17 cellular contexts compared by ENCODE assay signal in the genomic region with DNA sequence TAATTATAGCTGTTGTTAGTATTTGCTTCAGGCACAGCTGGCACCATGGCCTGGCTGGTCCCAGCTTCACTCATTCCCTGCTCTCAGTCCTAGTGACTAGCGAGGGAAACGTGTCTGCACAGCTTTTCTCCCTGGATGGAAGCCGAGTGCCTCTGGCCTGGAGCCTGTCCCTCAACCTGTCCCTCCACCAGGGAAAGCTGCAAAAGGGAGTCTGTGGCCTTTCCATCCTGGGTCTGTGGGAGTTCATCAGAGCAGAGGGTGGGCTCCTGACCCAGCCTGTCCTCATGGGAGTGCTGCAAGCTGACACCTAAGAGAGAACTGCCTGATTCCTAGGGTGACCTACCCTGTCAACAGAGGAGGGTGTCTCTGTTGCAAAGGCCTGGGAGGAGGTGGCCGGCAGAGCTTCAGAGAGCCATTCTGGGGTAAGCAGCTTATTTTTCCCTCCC.
DNase-seq lines count a peak whose midpoint lies in the region; ATAC-seq, FAIRE-seq and TF ChIP-seq lines count a peak whose summit lies in the region.
"Had no signal": no experiment of that assay in that cellular context is flagged by ENCODE, and none has a peak within 500 bp of the region (broad histone marks: within the 10 kb centered on the region; RNA-seq: fewer than 3 reads in every experiment).

No MANE protein-coding gene starts in this region.

- 80% methylated on average over 4 of the region's 4 CpGs for WGBS in SK-N-SH (ENCODE audit: low lambda C conversion rate)
- WGBS in H1 (ENCODE audit: extremely low coverage in 1 of 2, insufficient coverage in 1 of 2, insufficient read length in 1 of 2, insufficient replicate concordance in 2 of 2, low coverage in 1 of 2, low lambda C conversion rate in 2 of 2, missing lambda C conversion rate in 1 of 2), 2 experiments: 95% methylated on average over 4 of the region's 4 CpGs; no CpG with 5 or more reads in 1 of the 2 experiments

- H2AK5ac ChIP-seq in H1 (ENCODE audit: low read depth, low read length): no peak overlapping the region

- TF ChIP-seq POLR2A in H1 (IDR thresholded peaks at IDR 0.05; ENCODE audit: control extremely low read depth in 1 of 2, low read depth in 2 of 2, low read length in 2 of 2): no peak

- H3K27ac ChIP-seq in SK-N-SH (ENCODE audit: low read depth in 2 of 2, low read length in 1 of 2): peak overlapping the region in 1 of 2 experiments; percentile 48; a peak in 2 of 4 replicates
- no peak overlapping the region for H3K27ac ChIP-seq in H1 (ENCODE audit: low read depth, low read length)
- peak overlapping the region; percentile 76 for H3K27ac ChIP-seq in upper lobe of right lung
- H3K27ac ChIP-seq: A549 had no signal

- no peak overlapping the region for H3K4ac ChIP-seq in H1 (replicated peaks; ENCODE audit: insufficient read length, low read depth, low read length)

- H2BK12ac ChIP-seq in H1 (ENCODE audit: low read depth, low read length): no peak overlapping the region

- no peaks in the 10 kb centered on the region for H3K36me3 ChIP-seq in SK-N-SH (replicated peaks in 1 of 2; ENCODE audit: control insufficient read depth in 1 of 2, insufficient read depth in 2 of 2, low read length in 1 of 2)
- H3K36me3 ChIP-seq in H1 (ENCODE audit: control insufficient read depth in 2 of 4, insufficient read depth in 4 of 4, low read length in 3 of 4): no peaks in the 10 kb centered on the region
- no peaks in the 10 kb centered on the region for H3K36me3 ChIP-seq in upper lobe of right lung
- no peaks in the 10 kb centered on the region for H3K36me3 ChIP-seq in HAP-1 (replicated peaks)
- H3K36me3 ChIP-seq: Peyer's patch had no signal

- H3K9me3 ChIP-seq in SK-N-SH (no peaks in the 10 kb centered on the region), H1 (ENCODE audit: insufficient read depth in 2 of 2, low read depth in 1 of 2, low read length in 1 of 2) (no peaks in the 10 kb centered on the region), upper lobe of right lung (no peaks in the 10 kb centered on the region), HAP-1 (no peaks in the 10 kb centered on the region)
- H3K9me3 ChIP-seq: A549, Peyer's patch had no signal

- H2AFZ ChIP-seq in SK-N-SH (ENCODE audit: low read depth): no peak overlapping the region
- H2AFZ ChIP-seq in H1 (ENCODE audit: low read length): peak overlapping the region; percentile 64

- no peaks in the 10 kb centered on the region for H4K20me1 ChIP-seq in SK-N-SH (ENCODE audit: insufficient read depth)
- no peaks in the 10 kb centered on the region for H4K20me1 ChIP-seq in H1 (replicated peaks in 1 of 2; ENCODE audit: control insufficient read depth in 1 of 2, insufficient read depth in 2 of 2, low read length in 2 of 2)

- H3K23ac ChIP-seq in H1 (ENCODE audit: insufficient read length): no peak overlapping the region

- no peak overlapping the region for H2BK5ac ChIP-seq in H1 (ENCODE audit: low read depth, low read length)

- peaks cover 0 to 25% of the 10 kb centered on the region in 2 experiments; a peak in 1 of 4 replicates for H3K4me1 ChIP-seq in SK-N-SH (ENCODE audit: control insufficient read depth in 1 of 2, insufficient read depth in 2 of 2, low read depth in 1 of 2, low read length in 1 of 2)
- H3K4me1 ChIP-seq in H1 (replicated peaks in 1 of 4; ENCODE audit: control insufficient read depth in 3 of 4, insufficient read depth in 4 of 4, low read length in 3 of 4): no peaks in the 10 kb centered on the region
- peaks cover 9% of the 10 kb centered on the region for H3K4me1 ChIP-seq in upper lobe of right lung
- H3K4me1 ChIP-seq in HAP-1: no peaks in the 10 kb centered on the region
- H3K4me1 ChIP-seq: A549, Peyer's patch had no signal

- intact Hi-C loops in upper lobe of right lung (cut with DNase I): no loop called here

- no peak overlapping the region for H3K4me2 ChIP-seq in SK-N-SH
- no peak overlapping the region for H3K4me2 ChIP-seq in H1 (ENCODE audit: insufficient read depth in 1 of 2, low read depth in 2 of 2, low read length in 2 of 2)
- H3K4me2 ChIP-seq: A549 had no signal

- H3K79me2 ChIP-seq in SK-N-SH (ENCODE audit: insufficient read depth) (no peaks in the 10 kb centered on the region), H1 (ENCODE audit: control insufficient read depth in 1 of 2, insufficient read depth in 2 of 2, low read length in 2 of 2) (no peaks in the 10 kb centered on the region)

- ATAC-seq in SK-N-SH treated with all-trans-retinoic acid at 6 μM for 48 hours: no peak
- ATAC-seq in upper lobe of right lung: no peak
- ATAC-seq: A549; activated CD8-positive, alpha-beta T cell treated with anti-CD3 and anti-CD28 coated beads for 36 hours; naive thymus-derived CD4-positive, alpha-beta T cell had no signal

- H4K5ac ChIP-seq in H1 (ENCODE audit: insufficient read length, low read depth, low read length): no peak overlapping the region

- H3K27me3 ChIP-seq in SK-N-SH (ENCODE audit: insufficient read depth): no peaks in the 10 kb centered on the region
- H3K27me3 ChIP-seq in H1 (replicated peaks in 1 of 4; ENCODE audit: control insufficient read depth in 3 of 4, extremely low read depth in 1 of 4, insufficient read depth in 3 of 4, low read length in 3 of 4): no peaks in the 10 kb centered on the region
- H3K27me3 ChIP-seq in upper lobe of right lung: no peaks in the 10 kb centered on the region
- no peaks in the 10 kb centered on the region for H3K27me3 ChIP-seq in HAP-1 (ENCODE audit: low read depth)
- H3K27me3 ChIP-seq: Peyer's patch had no signal

- H3K14ac ChIP-seq in H1 (ENCODE audit: insufficient read length): no peak overlapping the region

- no peaks in the 10 kb centered on the region for H3K79me1 ChIP-seq in H1 (ENCODE audit: low read depth, low read length)

- H2BK120ac ChIP-seq in H1 (replicated peaks; ENCODE audit: low read depth, low read length): no peak overlapping the region

- CTCF ChIA-PET in SK-N-SH (lab: Yijun Ruan, JAX): interaction anchor here (0.6 to 14.3 kb wide), 10 partner anchors 12 to 644 kb away, joined by 3 to 212 read pairs (median 3); no protein-coding TSS in a partner anchor
- CTCF ChIA-PET in H1 (lab: Charles Lee; ENCODE audit: partially characterized antibody): interaction anchor here (1.0 to 13.9 kb wide), 5 partner anchors 8 to 452 kb away, joined by 3 to 217 read pairs (median 3); no protein-coding TSS in a partner anchor

- TF ChIP-seq RAD21 in SK-N-SH (IDR thresholded peaks at IDR 0.05; ENCODE audit: low read length): peak; percentile 23; the same call in 1 of the 2 replicates
- no peak for TF ChIP-seq RAD21 in H1 (IDR thresholded peaks at IDR 0.05 in 1 of 2, conservative IDR thresholded peaks at IDR 0.05 in 1 of 2; ENCODE audit: low read depth in 2 of 2, low read length in 2 of 2)

- TF ChIP-seq CTCF in SK-N-SH (IDR thresholded peaks at IDR 0.05) (no peak), H1 (IDR thresholded peaks at IDR 0.05; ENCODE audit: control extremely low read depth in 1 of 3, insufficient read depth in 1 of 3, low read depth in 1 of 3, low read length in 3 of 3) (no peak), upper lobe of right lung (IDR thresholded peaks at IDR 0.05) (no peak)

- H3K23me2 ChIP-seq in H1 (ENCODE audit: low read depth, low read length): no peaks in the 10 kb centered on the region

- POLR2A ChIA-PET in SK-N-SH (lab: Yijun Ruan, JAX) (interaction anchor here (0.7 kb wide), 1 partner anchor 459 kb away, joined by 4 read pairs; no protein-coding TSS in a partner anchor), H1 (lab: Charles Lee; ENCODE audit: partially characterized antibody) (no interaction called here)

- in situ Hi-C loops in HAP-1 (cut with MboI; ENCODE audit: low sequenced_read_pairs): no loop called here

- H4K8ac ChIP-seq in H1 (ENCODE audit: extremely low read depth, insufficient read depth, low read length): no peak overlapping the region

- no peak overlapping the region for H3K9ac ChIP-seq in SK-N-SH
- H3K9ac ChIP-seq in H1 (replicated peaks in 1 of 4; ENCODE audit: extremely low read depth in 1 of 4, low read depth in 3 of 4, low read length in 3 of 4): no peak overlapping the region

- no peaks in the 10 kb centered on the region for H3F3A ChIP-seq in SK-N-SH (replicated peaks; ENCODE audit: insufficient read depth)

- no peak for FAIRE-seq in H1 (lab: Jason Lieb, UNC)
- no peak for FAIRE-seq in frontal cortex (lab: Jason Lieb, UNC)
- FAIRE-seq: colon had no signal

- no peak overlapping the region for H3K4me3 ChIP-seq in SK-N-SH (ENCODE audit: low read depth in 2 of 2, low read length in 1 of 2)
- no peak overlapping the region for H3K4me3 ChIP-seq in H1 (ENCODE audit: extremely low read depth in 1 of 4, insufficient read depth in 2 of 4, low read depth in 3 of 4, low read length in 4 of 4)
- no peak overlapping the region for H3K4me3 ChIP-seq in upper lobe of right lung
- H3K4me3 ChIP-seq in HAP-1: no peak overlapping the region
- H3K4me3 ChIP-seq: A549, Peyer's patch, skin epidermis had no signal

- no peak overlapping the region for H2BK15ac ChIP-seq in H1 (ENCODE audit: low read length)

- DNase-seq in SK-N-SH: peak; percentile 64
- peak in 1 of 2 experiments; percentile 33 for DNase-seq in H1 (ENCODE audit: low read depth in 1 of 2, low spot score in 2 of 2)
- peak; percentile 4 for DNase-seq in mucosa of gallbladder (ENCODE audit: low spot score)
- no peak for DNase-seq in upper lobe of right lung
- no peak for DNase-seq in effector CD4-positive, alpha-beta T cell
- DNase-seq in HAP-1 (ENCODE audit: low spot score in 2 of 2): no peak
- no peak for DNase-seq in frontal cortex (ENCODE audit: low spot score in 2 of 2)
- DNase-seq: activated CD8-positive, alpha-beta T cell treated with anti-CD3 and anti-CD28 coated beads for 36 hours; Kasumi-1; NCI-H2171 treated with DMSO at 0.1 percent for 48 hours; Peyer's patch; T-helper 9 cell had no signal

- no peaks in the 10 kb centered on the region for H3K9me2 ChIP-seq in SK-N-SH

- H3K56ac ChIP-seq in H1 (replicated peaks; ENCODE audit: insufficient read length, low read depth, low read length): no peak overlapping the region

- no peak overlapping the region for H2BK20ac ChIP-seq in H1 (ENCODE audit: low read length)

- no peak for TF ChIP-seq EP300 in SK-N-SH (IDR thresholded peaks at IDR 0.05; ENCODE audit: borderline replicate concordance in 1 of 2, low read depth in 1 of 2, low read length in 1 of 2)
- TF ChIP-seq EP300 in H1 (IDR thresholded peaks at IDR 0.05; ENCODE audit: borderline replicate concordance in 1 of 2, low read depth in 2 of 2, low read length in 2 of 2): no peak

- H4K91ac ChIP-seq in H1 (replicated peaks; ENCODE audit: insufficient read length, low read length): no peak overlapping the region

- no peak overlapping the region for H3K18ac ChIP-seq in H1 (ENCODE audit: extremely low read depth, low read length)

TF ChIP-seq in SK-N-SH, 30 proteins besides CTCF, POLR2A, EP300 and RAD21 (continues in another document):
- TF ChIP-seq MXI1 (IDR thresholded peaks at IDR 0.05; ENCODE audit: low read depth, low read length): 0 out of 2 replicates have a peak, but pooled peaks have one; percentile 23

TF ChIP-seq in H1, 55 proteins besides CTCF, POLR2A, EP300 and RAD21 (continues in another document):
- TF ChIP-seq EZH2 (IDR thresholded peaks at IDR 0.05; ENCODE audit: low read depth, low read length, severe bottlenecking) (no peak), KDM5A (IDR thresholded peaks at IDR 0.05; ENCODE audit: low read length) (no peak), TAF7 (optimal IDR thresholded peaks at IDR 0.05; ENCODE audit: borderline replicate concordance, low read depth, low read length) (no peak), SP1 (IDR thresholded peaks at IDR 0.05; ENCODE audit: low read depth, low read length) (no peak), KDM4A (IDR thresholded peaks at IDR 0.05; ENCODE audit: low read depth, low read length, severe bottlenecking) (no peak)

Comparison
In these comparisons a context has a peak if more than half of its experiments do, and no peak if none do; other contexts are left out.
1. DNase-seq: peak in SK-N-SH (single experiment) and mucosa of gallbladder (single experiment); none in upper lobe of right lung (single experiment), effector CD4-positive, alpha-beta T cell (single experiment), HAP-1 (0 of 2) and frontal cortex (0 of 2).
2. Of the 17 proteins assayed by ChIP-seq in both H1 and SK-N-SH: peak only in H1: none; only in SK-N-SH: RAD21; in both: none; in neither: 16.